In the genomic region with DNA sequence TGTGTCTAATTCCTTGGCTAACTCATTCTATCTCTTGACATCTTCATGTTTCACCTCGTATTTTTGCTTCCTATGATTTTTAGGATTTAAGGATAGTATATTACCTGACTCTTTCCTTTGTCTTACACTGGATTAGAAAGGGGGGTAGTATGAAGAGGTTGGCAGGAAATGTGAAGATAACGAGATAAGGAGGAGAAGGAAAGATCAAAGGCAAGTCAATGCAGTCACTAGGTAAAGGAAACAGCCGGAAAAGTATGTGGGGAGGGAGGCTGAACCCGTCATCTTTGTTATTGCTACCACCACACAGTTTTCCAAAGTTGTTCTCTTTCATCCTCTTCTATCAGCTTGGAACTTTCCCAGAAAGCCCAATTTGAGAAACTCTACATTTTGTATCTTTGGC, we compare ENCODE assay signal across 31 cellular contexts.
"Had no signal": no experiment of that assay in that cellular context is flagged by ENCODE, and none has a peak within 500 bp of the region (broad histone marks: within the 10 kb centered on the region; RNA-seq: fewer than 3 reads in every experiment).

No MANE protein-coding gene starts in this region.

- H3K36me3 Mint-ChIP-seq: immature natural killer cell; naive B cell; natural killer cell treated with Interleukin-12 subunit alpha and Interleukin-12 subunit beta and Interleukin-15 and Interleukin-18, amount 100 ng/mL, for 72 hours; stimulated activated naive B cell treated with anti-CD40 and anti-IgM and Interleukin-4, amounts not matched to agents 10 μg/mL and 1 μg/mL and 100 μg/mL, for 72 hours had no signal

- H3K27ac ChIP-seq: left lung, lower lobe of right lung, pancreas, prostate gland, skin epidermis, stomach, testis, thyroid gland, transverse colon, upper lobe of right lung had no signal

- H3K9me3 ChIP-seq: left lung, lower lobe of right lung, pancreas, prostate gland, stomach, testis, thyroid gland, transverse colon, upper lobe of right lung had no signal

- H3K4me1 Mint-ChIP-seq: naive B cell; neural crest cell; stimulated activated naive B cell treated with anti-CD40 and anti-IgM and Interleukin-4, amounts not matched to agents 10 μg/mL and 1 μg/mL and 100 μg/mL, for 72 hours had no signal

- H3K4me3 Mint-ChIP-seq: immature natural killer cell; mesothelial cell of epicardium; naive B cell; natural killer cell treated with Interleukin-12 subunit alpha and Interleukin-12 subunit beta and Interleukin-15 and Interleukin-18, amount 100 ng/mL, for 72 hours; neural crest cell; stimulated activated naive B cell treated with anti-CD40 and anti-IgM and Interleukin-4, amounts not matched to agents 10 μg/mL and 1 μg/mL and 100 μg/mL, for 72 hours had no signal

- H3K4me1 ChIP-seq: left lung, lower lobe of right lung, pancreas, prostate gland, stomach, testis, thyroid gland had no signal

- ATAC-seq: left colon; left lung; lower lobe of right lung; natural killer cell treated with Interleukin-12 subunit alpha and Interleukin-12 subunit beta and Interleukin-15 and Interleukin-18, amount 100 ng/mL, for 72 hours; pancreas; right cardiac atrium; sciatic nerve; stimulated activated naive B cell treated with anti-CD40 and anti-IgM and Interleukin-4, amounts not matched to agents 10 μg/mL and 1 μg/mL and 100 μg/mL, for 72 hours; stimulated activated naive CD8-positive, alpha-beta T cell treated with anti-CD3 and anti-CD28 coated beads, Interleukin-15, Interleukin-2, amounts not matched to agents 100 U/mL and 50 U/mL, for 24 hours; upper lobe of right lung had no signal

- H3K27me3 Mint-ChIP-seq: naive B cell; natural killer cell treated with Interleukin-12 subunit alpha and Interleukin-12 subunit beta and Interleukin-15 and Interleukin-18, amount 100 ng/mL, for 72 hours; stimulated activated naive B cell treated with anti-CD40 and anti-IgM and Interleukin-4, amounts not matched to agents 10 μg/mL and 1 μg/mL and 100 μg/mL, for 72 hours had no signal

- H3K4me3 ChIP-seq: left lung, lower lobe of right lung, pancreas, prostate gland, skin epidermis, stomach, testis, thyroid gland, transverse colon, upper lobe of right lung had no signal

- H3K9me3 Mint-ChIP-seq: natural killer cell treated with Interleukin-12 subunit alpha and Interleukin-12 subunit beta and Interleukin-15 and Interleukin-18, amount 100 ng/mL, for 72 hours; neural crest cell had no signal

- DNase-seq: hypothalamus; immature natural killer cell; kidney; left colon; left lung; lower lobe of right lung; mammary epithelial cell; mesenchymal stem cell; naive B cell; nucleus accumbens; pancreas; posterior cingulate gyrus; retina; right cardiac atrium; stimulated activated CD4-positive, alpha-beta T cell treated with anti-CD3 and anti-CD28 coated beads, Interleukin-12 subunit alpha, Interleukin-12 subunit beta, amount 100 ng/mL, for 4 hours; stimulated activated CD4-positive, alpha-beta T cell treated with anti-CD3 and anti-CD28 coated beads, Interleukin-15, amount 100 ng/mL, for 24 hours; stimulated activated CD4-positive, alpha-beta T cell treated with anti-CD3 and anti-CD28 coated beads, Interleukin-2, amount 100 ng/mL, for 24 hours; stimulated activated CD4-positive, alpha-beta T cell treated with anti-CD3 and anti-CD28 coated beads, Interleukin-4, amount 100 ng/mL, for 1 hour; stimulated activated naive B cell treated with anti-CD40 and anti-IgM and Interleukin-4, amounts not matched to agents 10 μg/mL and 1 μg/mL and 100 μg/mL, for 72 hours; stimulated activated naive CD8-positive, alpha-beta T cell treated with anti-CD3 and anti-CD28 coated beads, Interleukin-15, Interleukin-2, amounts not matched to agents 100 U/mL and 50 U/mL, for 24 hours; stomach; testis; thyroid gland; transverse colon; upper lobe of right lung had no signal

- H3K27me3 ChIP-seq: left lung, pancreas, stomach, testis, thyroid gland, transverse colon, upper lobe of right lung had no signal

- H3K27ac Mint-ChIP-seq: immature natural killer cell; mesothelial cell of epicardium; natural killer cell treated with Interleukin-12 subunit alpha and Interleukin-12 subunit beta and Interleukin-15 and Interleukin-18, amount 100 ng/mL, for 72 hours; stimulated activated naive B cell treated with anti-CD40 and anti-IgM and Interleukin-4, amounts not matched to agents 10 μg/mL and 1 μg/mL and 100 μg/mL, for 72 hours had no signal

- H3K36me3 ChIP-seq: left lung, lower lobe of right lung, pancreas, prostate gland, stomach, thyroid gland, transverse colon, upper lobe of right lung had no signal
